21 cellular contexts compared by ENCODE assay signal in the genomic region with DNA sequence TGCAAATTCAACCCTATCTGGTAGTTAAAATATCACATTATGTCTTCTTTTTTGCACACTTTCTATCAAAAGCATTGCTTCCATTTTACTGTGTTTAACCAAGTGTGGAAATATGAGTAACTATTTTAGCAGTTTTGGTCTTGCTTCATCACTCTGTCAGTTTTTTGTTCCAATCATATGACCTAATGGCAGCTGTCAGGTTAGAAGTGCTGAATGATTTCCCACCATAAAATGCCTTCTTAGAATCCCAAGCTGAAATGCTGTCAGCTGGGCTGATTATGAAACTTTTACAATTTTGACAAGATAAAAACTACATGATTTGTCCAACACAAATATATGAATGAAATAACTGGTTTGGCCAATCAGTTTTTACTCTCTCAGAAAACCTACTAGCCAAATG.
DNase-seq lines count a peak whose midpoint lies in the region; FAIRE-seq and TF ChIP-seq lines count a peak whose summit lies in the region.
"Had no signal": no experiment of that assay in that cellular context is flagged by ENCODE, and none has a peak within 500 bp of the region (broad histone marks: within the 10 kb centered on the region; RNA-seq: fewer than 3 reads in every experiment).

No MANE protein-coding gene starts in this region.

- H3K4me3 ChIP-seq in cardiac fibroblast (replicated peaks in 1 of 2; ENCODE audit: low read depth in 2 of 2, low read length in 2 of 2): no peak overlapping the region

- peak; percentile 72 for FAIRE-seq in H54 (lab: Jason Lieb, UNC)
- FAIRE-seq: D721Med, GM12891, GM19239 had no signal

- DNase-seq in H54 (ENCODE audit: insufficient read length, low spot score) (no peak), NCI-H446 treated with DMSO at 0.1 percent for 48 hours (lab: John Stamatoyannopoulos, UW) (peak; percentile 40), cardiac fibroblast (ENCODE audit: low read depth in 2 of 2) (peak; percentile 0 to 27), myocyte (ENCODE audit: low read depth) (peak; percentile 12), NCI-H2227 treated with DMSO at 0.1 percent for 48 hours (lab: John Stamatoyannopoulos, UW) (no peak), inferior parietal cortex (ENCODE audit: extremely low spot score) (no peak)
- no peak for DNase-seq in activated CD4-positive, alpha-beta T cell treated with anti-CD3 and anti-CD28 coated beads, Interleukin-2, amount 50 U/mL, for 48 hours
- DNase-seq: GOT3, HFFc6, NCI-H1105 treated with DMSO at 0.1 percent for 48 hours, NCI-H1694, NCI-H2081 treated with DMSO at 0.1 percent for 48 hours, NCI-H524, NCI-H82, PC-3, RPMI8226, SHP77 treated with DMSO at 0.1 percent for 48 hours, SK-N-SH had no signal

- TF ChIP-seq CTCF in cardiac fibroblast (IDR thresholded peaks at IDR 0.05; ENCODE audit: low read depth, low read length): no peak

- TF ChIP-seq POLR2A in H54 (IDR thresholded peaks at IDR 0.05; ENCODE audit: low read depth, low read length): no peak

Comparison
In these comparisons a context has a peak if more than half of its experiments do, and no peak if none do; other contexts are left out.
1. DNase-seq: peak in NCI-H446 treated with DMSO at 0.1 percent for 48 hours (single experiment), cardiac fibroblast (2 of 2) and myocyte (single experiment); none in H54 (single experiment), NCI-H2227 treated with DMSO at 0.1 percent for 48 hours (single experiment), inferior parietal cortex (single experiment) and activated CD4-positive, alpha-beta T cell treated with anti-CD3 and anti-CD28 coated beads, Interleukin-2, amount 50 U/mL, for 48 hours (0 of 2).